ENCODE assay signal across 18 cellular contexts in genomic region chrX:41667631-41668030, GRCh38. TPM values are rescaled to one million over a fixed set of nuclear protein-coding genes. Genes with fewer than 3 reads are reported as not detected.
DNase-seq lines count a peak whose midpoint lies in the region; ATAC-seq, FAIRE-seq and TF ChIP-seq lines count a peak whose summit lies in the region.
"Had no signal": no experiment of that assay in that cellular context is flagged by ENCODE, and none has a peak within 500 bp of the region (broad histone marks: within the 10 kb centered on the region; RNA-seq: fewer than 3 reads in every experiment).

No MANE protein-coding gene starts in this region.

- no peak overlapping the region for H2AFZ ChIP-seq in astrocyte (ENCODE audit: low read depth, low read length)
- H2AFZ ChIP-seq in PC-9 = no peak overlapping the region

- H3K9me3 ChIP-seq in astrocyte (ENCODE audit: insufficient read depth, low read depth, low read length) (no peaks in the 10 kb centered on the region), ovary (no peaks in the 10 kb centered on the region), PC-9 (ENCODE audit: insufficient read depth, low read depth) (no peaks in the 10 kb centered on the region)
- H3K9me3 ChIP-seq: Peyer's patch had no signal

- POLR2A ChIA-PET in PC-9 (lab: Charles Lee; ENCODE audit: unreplicated experiment) = no interaction called here

- TF ChIP-seq EP300 in ovary (IDR thresholded peaks at IDR 0.05) = no peak

- H3K4me1 Mint-ChIP-seq in activated naive CD4-positive, alpha-beta T cell treated with anti-CD3 and anti-CD28 coated beads, Interleukin-2, amount 50 U/mL, for 24 hours = peaks cover 30% of the 10 kb centered on the region
- peaks cover 25% of the 10 kb centered on the region for H3K4me1 Mint-ChIP-seq in T-helper 2 cell treated with Interferon-gamma antibody and Interleukin-4, amounts not matched to agents 5 μg/mL and 100 μg/mL, for 36 hours (ENCODE audit: low read depth)
- peaks cover 10% of the 10 kb centered on the region for H3K4me1 Mint-ChIP-seq in astrocyte (ENCODE audit: low read depth, unreplicated experiment)
- H3K4me1 Mint-ChIP-seq in stimulated activated naive CD8-positive, alpha-beta T cell treated with anti-CD3 and anti-CD28 coated beads, Interleukin-15, Interleukin-2, amounts not matched to agents 100 ng/mL and 50 ng/mL, for 24 hours (ENCODE audit: low read depth) = peaks cover 73% of the 10 kb centered on the region

- no peaks in the 10 kb centered on the region for H3K27me3 Mint-ChIP-seq in activated naive CD4-positive, alpha-beta T cell treated with anti-CD3 and anti-CD28 coated beads, Interleukin-2, amount 50 U/mL, for 24 hours
- H3K27me3 Mint-ChIP-seq in T-helper 2 cell treated with Interferon-gamma antibody and Interleukin-4, amounts not matched to agents 5 μg/mL and 100 μg/mL, for 36 hours (ENCODE audit: low read depth) = no peaks in the 10 kb centered on the region
- H3K27me3 Mint-ChIP-seq in astrocyte (ENCODE audit: low read depth, unreplicated experiment) = no peaks in the 10 kb centered on the region
- no peaks in the 10 kb centered on the region for H3K27me3 Mint-ChIP-seq in stimulated activated naive CD8-positive, alpha-beta T cell treated with anti-CD3 and anti-CD28 coated beads, Interleukin-15, Interleukin-2, amounts not matched to agents 100 ng/mL and 50 ng/mL, for 24 hours
- H3K27me3 Mint-ChIP-seq: CD4-positive, alpha-beta T cell had no signal

- H3K36me3 ChIP-seq in astrocyte (ENCODE audit: insufficient read depth, low read length) (no peaks in the 10 kb centered on the region), ovary (no peaks in the 10 kb centered on the region), PC-9 (ENCODE audit: low read depth) (no peaks in the 10 kb centered on the region)
- H3K36me3 ChIP-seq: Peyer's patch had no signal

- H3K27ac ChIP-seq in astrocyte (ENCODE audit: low read depth, low read length) (no peak overlapping the region), ovary (no peak overlapping the region), PC-9 (no peak overlapping the region)
- H3K27ac ChIP-seq: Peyer's patch had no signal

- H3K9ac ChIP-seq in astrocyte (ENCODE audit: low read length) = no peak overlapping the region

- no peaks in the 10 kb centered on the region for H3K27me3 ChIP-seq in astrocyte (ENCODE audit: insufficient read depth, low read length)
- H3K27me3 ChIP-seq in ovary = no peaks in the 10 kb centered on the region
- no peaks in the 10 kb centered on the region for H3K27me3 ChIP-seq in PC-9 (ENCODE audit: insufficient read depth, low read depth)
- H3K27me3 ChIP-seq: Peyer's patch had no signal

- no peak overlapping the region for H3K4me3 ChIP-seq in astrocyte (ENCODE audit: insufficient read depth, low read depth, low read length)
- H3K4me3 ChIP-seq in ovary = no peak overlapping the region
- H3K4me3 ChIP-seq in PC-9 = no peak overlapping the region
- H3K4me3 ChIP-seq: Peyer's patch had no signal

- intact Hi-C loops in ovary (cut with DNase I) (no loop called here), PC-9 (cut with micrococcal nuclease; ENCODE audit: unreplicated experiment) (no loop called here)

- 79 to 87% (median 86%) methylated on average over 3 of the region's 3 CpGs for WGBS in ovary, 3 donors

- DNase-seq in activated naive CD4-positive, alpha-beta T cell treated with Interleukin-2 at 50 U/mL for 16 hours = no peak
- DNase-seq in T-helper 2 cell treated with Interferon-gamma antibody and Interleukin-4, amounts not matched to agents 5 μg/mL and 100 μg/mL, for 36 hours (ENCODE audit: low spot score) = no peak
- DNase-seq in astrocyte (ENCODE audit: low read depth) (peak; percentile 20), ovary (no peak), PC-9 (no peak)
- DNase-seq: ACHN; CD4-positive, alpha-beta T cell; Karpas-422; NCI-H1105 treated with DMSO at 0.1 percent for 48 hours; NCI-H187 treated with DMSO at 0.1 percent for 48 hours; NCI-H774; Peyer's patch; SHP77 had no signal

- H4K20me1 ChIP-seq in astrocyte (ENCODE audit: insufficient read depth, low read length) = no peaks in the 10 kb centered on the region
- H4K20me1 ChIP-seq in PC-9 (ENCODE audit: insufficient read depth) = no peaks in the 10 kb centered on the region

- H3K4me2 ChIP-seq in astrocyte (ENCODE audit: low read length) = no peak overlapping the region
- no peak overlapping the region for H3K4me2 ChIP-seq in PC-9

- TF ChIP-seq POLR2A in ovary (IDR thresholded peaks at IDR 0.05) = no peak

- FAIRE-seq in astrocyte (lab: Jason Lieb, UNC) = peak; percentile 63

- TF ChIP-seq CTCF in astrocyte (IDR thresholded peaks at IDR 0.05; ENCODE audit: insufficient read depth, low read depth, low read length) (no peak), ovary (IDR thresholded peaks at IDR 0.05) (no peak), PC-9 (conservative IDR thresholded peaks at IDR 0.05) (no peak)

- no peak overlapping the region for H3K27ac Mint-ChIP-seq in activated naive CD4-positive, alpha-beta T cell treated with anti-CD3 and anti-CD28 coated beads, Interleukin-2, amount 50 U/mL, for 24 hours
- peak overlapping the region; percentile 65 for H3K27ac Mint-ChIP-seq in T-helper 2 cell treated with Interferon-gamma antibody and Interleukin-4, amounts not matched to agents 5 μg/mL and 100 μg/mL, for 36 hours
- no peak overlapping the region for H3K27ac Mint-ChIP-seq in astrocyte (ENCODE audit: unreplicated experiment)
- peak overlapping the region; percentile 31 for H3K27ac Mint-ChIP-seq in stimulated activated naive CD8-positive, alpha-beta T cell treated with anti-CD3 and anti-CD28 coated beads, Interleukin-15, Interleukin-2, amounts not matched to agents 100 ng/mL and 50 ng/mL, for 24 hours
- H3K27ac Mint-ChIP-seq: CD4-positive, alpha-beta T cell had no signal

- H3F3A ChIP-seq in PC-9 (ENCODE audit: insufficient read depth, low read depth) = no peaks in the 10 kb centered on the region

- peaks cover 9% of the 10 kb centered on the region for H3K36me3 Mint-ChIP-seq in activated naive CD4-positive, alpha-beta T cell treated with anti-CD3 and anti-CD28 coated beads, Interleukin-2, amount 50 U/mL, for 24 hours
- H3K36me3 Mint-ChIP-seq in T-helper 2 cell treated with Interferon-gamma antibody and Interleukin-4, amounts not matched to agents 5 μg/mL and 100 μg/mL, for 36 hours (ENCODE audit: low read depth) = peaks cover 26% of the 10 kb centered on the region
- peaks cover 1% of the 10 kb centered on the region for H3K36me3 Mint-ChIP-seq in astrocyte (ENCODE audit: low read depth, unreplicated experiment)
- H3K36me3 Mint-ChIP-seq in stimulated activated naive CD8-positive, alpha-beta T cell treated with anti-CD3 and anti-CD28 coated beads, Interleukin-15, Interleukin-2, amounts not matched to agents 100 ng/mL and 50 ng/mL, for 24 hours (ENCODE audit: low read depth) = peaks cover 10% of the 10 kb centered on the region

- no peaks in the 10 kb centered on the region for H3K9me3 Mint-ChIP-seq in activated naive CD4-positive, alpha-beta T cell treated with anti-CD3 and anti-CD28 coated beads, Interleukin-2, amount 50 U/mL, for 24 hours
- H3K9me3 Mint-ChIP-seq in T-helper 2 cell treated with Interferon-gamma antibody and Interleukin-4, amounts not matched to agents 5 μg/mL and 100 μg/mL, for 36 hours = no peaks in the 10 kb centered on the region
- H3K9me3 Mint-ChIP-seq in astrocyte (ENCODE audit: unreplicated experiment) = no peaks in the 10 kb centered on the region
- no peaks in the 10 kb centered on the region for H3K9me3 Mint-ChIP-seq in stimulated activated naive CD8-positive, alpha-beta T cell treated with anti-CD3 and anti-CD28 coated beads, Interleukin-15, Interleukin-2, amounts not matched to agents 100 ng/mL and 50 ng/mL, for 24 hours
- H3K9me3 Mint-ChIP-seq: CD4-positive, alpha-beta T cell had no signal

- no peaks in the 10 kb centered on the region for H3K4me1 ChIP-seq in astrocyte (ENCODE audit: insufficient read depth, low read length)
- no peaks in the 10 kb centered on the region for H3K4me1 ChIP-seq in ovary (ENCODE audit: insufficient read depth)
- no peaks in the 10 kb centered on the region for H3K4me1 ChIP-seq in PC-9 (replicated peaks; ENCODE audit: insufficient read depth)
- H3K4me1 ChIP-seq: Peyer's patch had no signal

- CTCF ChIA-PET in PC-9 (lab: Charles Lee) = no interaction called here

- peak overlapping the region; percentile 19 for H3K4me3 Mint-ChIP-seq in activated naive CD4-positive, alpha-beta T cell treated with anti-CD3 and anti-CD28 coated beads, Interleukin-2, amount 50 U/mL, for 24 hours
- no peak overlapping the region for H3K4me3 Mint-ChIP-seq in T-helper 2 cell treated with Interferon-gamma antibody and Interleukin-4, amounts not matched to agents 5 μg/mL and 100 μg/mL, for 36 hours
- no peak overlapping the region for H3K4me3 Mint-ChIP-seq in astrocyte (ENCODE audit: unreplicated experiment)
- no peak overlapping the region for H3K4me3 Mint-ChIP-seq in stimulated activated naive CD8-positive, alpha-beta T cell treated with anti-CD3 and anti-CD28 coated beads, Interleukin-15, Interleukin-2, amounts not matched to agents 100 ng/mL and 50 ng/mL, for 24 hours
- H3K4me3 Mint-ChIP-seq: CD4-positive, alpha-beta T cell had no signal

- BruUV-seq in PC-9 (replicated peaks; lab: Mats Ljungman, UMichigan) = no TSS peak

- no peaks in the 10 kb centered on the region for H3K9me2 ChIP-seq in PC-9 (ENCODE audit: insufficient read depth)

- no peak for ATAC-seq in GM21526 (IDR thresholded peaks at IDR 0.05; ENCODE audit: low FRiP score, unreplicated experiment)
- ATAC-seq: HCT116 had no signal

- H3K79me2 ChIP-seq in astrocyte (ENCODE audit: insufficient read depth, low read length) (no peaks in the 10 kb centered on the region), PC-9 (ENCODE audit: low read depth) (no peaks in the 10 kb centered on the region)

RNA-seq across cellular contexts. Expression of gene GPR34, which starts 21.1 kb away (rescaled TPM):
- not detected in 2 replicates for total RNA-seq in astrocyte
- 10 to 100 TPM in 1 of 7 donors, 1 to 10 TPM in 6; 3.4 to 16.4 (median 5.5) TPM for total RNA-seq in ovary
- 10 to 100 TPM in 1 of 2 donors, 1 to 10 TPM in 1; 3.5 to 13.8 TPM for polyA plus RNA-seq in ovary
- total RNA-seq in PC-9 (2021) = not detected in 2 replicates
- total RNA-seq: CD4-positive, alpha-beta T cell had no signal

RNA-seq across cellular contexts. Expression of gene GPR82, which starts 56.4 kb away (rescaled TPM):
- total RNA-seq in astrocyte (not detected in 2 replicates), ovary (under 1 TPM; 0.07 to 0.57 (median 0.13) TPM), PC-9 (2021) (not detected in 2 replicates)
- under 1 TPM; 0.06 to 0.35 TPM for polyA plus RNA-seq in ovary
- total RNA-seq: CD4-positive, alpha-beta T cell; NCI-H460 had no signal

Comparison
In these comparisons a context has a peak if more than half of its experiments do, and no peak if none do; other contexts are left out.
1. H3K27ac Mint-ChIP-seq: peak in T-helper 2 cell treated with Interferon-gamma antibody and Interleukin-4, amounts not matched to agents 5 μg/mL and 100 μg/mL, for 36 hours (single experiment) and stimulated activated naive CD8-positive, alpha-beta T cell treated with anti-CD3 and anti-CD28 coated beads, Interleukin-15, Interleukin-2, amounts not matched to agents 100 ng/mL and 50 ng/mL, for 24 hours (single experiment); none in activated naive CD4-positive, alpha-beta T cell treated with anti-CD3 and anti-CD28 coated beads, Interleukin-2, amount 50 U/mL, for 24 hours (single experiment) and astrocyte (single experiment).